In the genomic region with DNA sequence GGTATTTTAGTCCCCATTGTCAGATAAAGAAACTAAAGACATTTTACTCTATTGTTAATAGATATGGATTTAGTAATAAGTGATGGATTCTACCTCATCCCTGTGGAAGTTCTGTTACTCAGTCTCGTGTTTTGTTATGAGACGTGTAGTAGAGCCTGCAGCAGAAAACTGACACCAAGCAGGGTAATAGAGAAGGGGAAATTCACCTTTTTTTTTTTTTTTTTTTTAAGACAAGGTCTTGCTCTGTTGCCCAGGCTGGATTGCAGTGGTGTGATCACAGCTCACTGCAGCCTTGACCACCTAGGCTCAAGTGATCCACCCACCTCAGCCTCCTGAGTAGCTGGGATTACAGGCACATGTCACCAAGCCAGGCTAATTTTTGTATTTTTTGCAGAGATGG, we compare ENCODE assay signal across 21 cellular contexts.
A peak's percentile ranks its signal among the peaks of the same experiment; 100 is the strongest.
DNase-seq lines count a peak whose midpoint lies in the region; ATAC-seq, FAIRE-seq and TF ChIP-seq lines count a peak whose summit lies in the region.
"Had no signal": no experiment of that assay in that cellular context is flagged by ENCODE, and none has a peak within 500 bp of the region (broad histone marks: within the 10 kb centered on the region; RNA-seq: fewer than 3 reads in every experiment).

No MANE protein-coding gene starts in this region.

- TF ChIP-seq RAD21 in GM12878 (IDR thresholded peaks at IDR 0.05; ENCODE audit: insufficient read depth, low read depth, low read length) = no peak

- no peak overlapping the region for H3K23ac ChIP-seq in mesendoderm (ENCODE audit: low read length)

- H2AFZ ChIP-seq in GM12878 (ENCODE audit: control insufficient read depth, low read depth, low read length) = no peak overlapping the region

- no TSS peak for BruUV-seq in GM12878 (replicated peaks; lab: Mats Ljungman, UMichigan)

- CTCF ChIA-PET in GM12878 (lab: Yijun Ruan, JAX) = no interaction called here

- DNase-seq in GM12878 (ENCODE audit: low read depth, low spot score) (no peak), mesendoderm (no peak), T-helper 2 cell (no peak), AG08395 (ENCODE audit: low spot score) (no peak)
- DNase-seq: Caco-2; CD4-positive, CD25-positive, alpha-beta regulatory T cell; CD8-positive, alpha-beta T cell; DMS153; DMS79; EL; GDM1; GOT3; HFFc6 had no signal

- no peaks in the 10 kb centered on the region for H4K20me1 ChIP-seq in GM12878 (ENCODE audit: control insufficient read depth, insufficient read depth)
- H4K20me1 ChIP-seq: BLaER1 had no signal

- H3K4ac ChIP-seq in mesendoderm (ENCODE audit: low read depth, low read length) = peak overlapping the region; percentile 36

- H2BK5ac ChIP-seq in mesendoderm (ENCODE audit: low read length) = no peak overlapping the region

- H3K56ac ChIP-seq in mesendoderm (ENCODE audit: low read length) = no peak overlapping the region

- H3K9me3 ChIP-seq in GM12878 (replicated peaks; ENCODE audit: control insufficient read depth, insufficient read depth, low read length) = peaks cover 1% of the 10 kb centered on the region; the same call in 2 of the 3 replicates
- H3K9me3 ChIP-seq: Caco-2, HAP-1 had no signal

- SMC1A ChIA-PET in GM12878 (lab: Charles Lee; ENCODE audit: uncharacterized antibody, unreplicated experiment) = interaction anchor here (0.7 to 0.9 kb wide), 2 partner anchors 11 to 100 kb away, joined by 3 read pairs; no protein-coding TSS in a partner anchor

- no peak overlapping the region for H3K9ac ChIP-seq in GM12878 (ENCODE audit: control insufficient read depth, insufficient read depth, low read length)
- H3K9ac ChIP-seq in mesendoderm (ENCODE audit: low read length) = no peak overlapping the region
- H3K9ac ChIP-seq: BLaER1 had no signal

- no peaks in the 10 kb centered on the region for H3K79me1 ChIP-seq in mesendoderm (ENCODE audit: low read length)

- no peak overlapping the region for H3K27ac ChIP-seq in GM12878 (ENCODE audit: control insufficient read depth, insufficient read depth)
- H3K27ac ChIP-seq in mesendoderm (ENCODE audit: low read depth, low read length) = no peak overlapping the region
- H3K27ac ChIP-seq: BLaER1, C4-2B had no signal

- no peak overlapping the region for H4K5ac ChIP-seq in mesendoderm (ENCODE audit: low read length)

- no peak overlapping the region for H3K18ac ChIP-seq in mesendoderm (ENCODE audit: low read length)

- no peak overlapping the region for H3K4me3 ChIP-seq in GM12878
- no peak overlapping the region for H3K4me3 ChIP-seq in mesendoderm (ENCODE audit: low read length)
- H3K4me3 ChIP-seq: BLaER1, HAP-1 had no signal

- no peak for TF ChIP-seq POLR2A in GM12878 (IDR thresholded peaks at IDR 0.05; ENCODE audit: low read depth, low read length)

- whole genome bisulfite sequencing in GM12878 (ENCODE audit: insufficient coverage, insufficient replicate concordance, low lambda C conversion rate, missing lambda C conversion rate) = 57% methylated on average over 2 of the region's 2 CpGs
- no CpG with 5 or more reads among the region's 2 CpGs for WGBS in mesendoderm (ENCODE audit: extremely low coverage, insufficient coverage, low lambda C conversion rate)

- in situ Hi-C loops in GM12878 (cut with MboI) = no loop called here

- FAIRE-seq in GM12878 (lab: Jason Lieb, UNC) = no peak
- FAIRE-seq: GM12891, GM18507, H54 had no signal

- no peak overlapping the region for H2AK5ac ChIP-seq in mesendoderm (ENCODE audit: low read length)

- H2BK120ac ChIP-seq in mesendoderm (ENCODE audit: low read depth, low read length) = no peak overlapping the region

- RAD21 ChIA-PET in GM12878 (lab: Charles Lee; ENCODE audit: unreplicated experiment) = no interaction called here

- no peak for TF ChIP-seq EP300 in GM12878 (IDR thresholded peaks at IDR 0.05; ENCODE audit: borderline replicate concordance in 1 of 2, control insufficient read depth in 1 of 2, low read depth in 2 of 2, low read length in 2 of 2)

- no peak overlapping the region for H3K4me2 ChIP-seq in GM12878 (ENCODE audit: control insufficient read depth, insufficient read depth)
- no peak overlapping the region for H3K4me2 ChIP-seq in mesendoderm (ENCODE audit: low read length)
- H3K4me2 ChIP-seq: BLaER1 had no signal

- no peak overlapping the region for H4K8ac ChIP-seq in mesendoderm (ENCODE audit: low read depth, low read length)

- no peaks in the 10 kb centered on the region for H3K4me1 ChIP-seq in GM12878 (ENCODE audit: control insufficient read depth, insufficient read depth, low read length)
- H3K4me1 ChIP-seq in mesendoderm (ENCODE audit: control insufficient read depth, low read depth, low read length) = no peaks in the 10 kb centered on the region
- H3K4me1 ChIP-seq: BLaER1 had no signal

- peak; percentile 50 for ATAC-seq in GM19395 (IDR thresholded peaks at IDR 0.05; ENCODE audit: unreplicated experiment)
- ATAC-seq in GM12878 = peak; percentile 54
- no peak for ATAC-seq in GM21737 (IDR thresholded peaks at IDR 0.05; ENCODE audit: unreplicated experiment)
- ATAC-seq: CD8-positive, alpha-beta T cell had no signal

- H3K27me3 ChIP-seq in GM12878 (replicated peaks in 1 of 2; ENCODE audit: control insufficient read depth in 2 of 2, insufficient read depth in 2 of 2, low read length in 1 of 2) = no peaks in the 10 kb centered on the region
- no peaks in the 10 kb centered on the region for H3K27me3 ChIP-seq in mesendoderm (ENCODE audit: insufficient read depth, low read length, poor library complexity)
- H3K27me3 ChIP-seq: BLaER1 had no signal

- H2BK15ac ChIP-seq in mesendoderm (replicated peaks; ENCODE audit: low read depth) = no peak overlapping the region

- POLR2A ChIA-PET in GM12878 (lab: Charles Lee) = no interaction called here

- TF ChIP-seq CTCF in GM12878 (IDR thresholded peaks at IDR 0.05 in 2 of 3, conservative IDR thresholded peaks at IDR 0.05 in 1 of 3; ENCODE audit: control insufficient read depth in 2 of 3, extremely low read depth in 1 of 3, insufficient read depth in 1 of 3, low read depth in 3 of 3, low read length in 3 of 3) = no peak

- H3K36me3 ChIP-seq in GM12878 (ENCODE audit: control insufficient read depth in 2 of 2, insufficient read depth in 2 of 2, low read length in 1 of 2) (no peaks in the 10 kb centered on the region), mesendoderm (ENCODE audit: control insufficient read depth, insufficient read depth, low read length) (no peaks in the 10 kb centered on the region)
- H3K36me3 ChIP-seq: BLaER1, HAP-1 had no signal

- intact Hi-C loops in GM12878 (cut with micrococcal nuclease; ENCODE audit: unreplicated experiment) = no loop called here

- H3K79me2 ChIP-seq in GM12878 (ENCODE audit: control insufficient read depth, insufficient read depth, low read length) (no peaks in the 10 kb centered on the region; the same call in 1 of the 2 replicates), mesendoderm (ENCODE audit: control insufficient read depth, insufficient read depth, low read length) (no peaks in the 10 kb centered on the region)

TF ChIP-seq in GM12878, 131 proteins besides CTCF, POLR2A, EP300 and RAD21 (continues in another document):
- TF ChIP-seq, protein P1, sequence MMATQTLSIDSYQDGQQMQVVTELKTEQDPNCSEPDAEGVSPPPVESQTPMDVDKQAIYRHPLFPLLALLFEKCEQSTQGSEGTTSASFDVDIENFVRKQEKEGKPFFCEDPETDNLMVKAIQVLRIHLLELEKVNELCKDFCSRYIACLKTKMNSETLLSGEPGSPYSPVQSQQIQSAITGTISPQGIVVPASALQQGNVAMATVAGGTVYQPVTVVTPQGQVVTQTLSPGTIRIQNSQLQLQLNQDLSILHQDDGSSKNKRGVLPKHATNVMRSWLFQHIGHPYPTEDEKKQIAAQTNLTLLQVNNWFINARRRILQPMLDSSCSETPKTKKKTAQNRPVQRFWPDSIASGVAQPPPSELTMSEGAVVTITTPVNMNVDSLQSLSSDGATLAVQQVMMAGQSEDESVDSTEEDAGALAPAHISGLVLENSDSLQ (IDR thresholded peaks at IDR 0.05) = no peak
- no peak for TF ChIP-seq ZNF24 (IDR thresholded peaks at IDR 0.05)
- TF ChIP-seq FOXM1 (IDR thresholded peaks at IDR 0.05; ENCODE audit: low read depth, low read length) = no peak
- TF ChIP-seq HDAC6 (IDR thresholded peaks at IDR 0.05; ENCODE audit: unreplicated experiment) = no peak
- TF ChIP-seq STAT1 (conservative IDR thresholded peaks at IDR 0.05) = no peak
- TF ChIP-seq SREBF2 (IDR thresholded peaks at IDR 0.05; ENCODE audit: low read length) = no peak
- TF ChIP-seq, protein P2, sequence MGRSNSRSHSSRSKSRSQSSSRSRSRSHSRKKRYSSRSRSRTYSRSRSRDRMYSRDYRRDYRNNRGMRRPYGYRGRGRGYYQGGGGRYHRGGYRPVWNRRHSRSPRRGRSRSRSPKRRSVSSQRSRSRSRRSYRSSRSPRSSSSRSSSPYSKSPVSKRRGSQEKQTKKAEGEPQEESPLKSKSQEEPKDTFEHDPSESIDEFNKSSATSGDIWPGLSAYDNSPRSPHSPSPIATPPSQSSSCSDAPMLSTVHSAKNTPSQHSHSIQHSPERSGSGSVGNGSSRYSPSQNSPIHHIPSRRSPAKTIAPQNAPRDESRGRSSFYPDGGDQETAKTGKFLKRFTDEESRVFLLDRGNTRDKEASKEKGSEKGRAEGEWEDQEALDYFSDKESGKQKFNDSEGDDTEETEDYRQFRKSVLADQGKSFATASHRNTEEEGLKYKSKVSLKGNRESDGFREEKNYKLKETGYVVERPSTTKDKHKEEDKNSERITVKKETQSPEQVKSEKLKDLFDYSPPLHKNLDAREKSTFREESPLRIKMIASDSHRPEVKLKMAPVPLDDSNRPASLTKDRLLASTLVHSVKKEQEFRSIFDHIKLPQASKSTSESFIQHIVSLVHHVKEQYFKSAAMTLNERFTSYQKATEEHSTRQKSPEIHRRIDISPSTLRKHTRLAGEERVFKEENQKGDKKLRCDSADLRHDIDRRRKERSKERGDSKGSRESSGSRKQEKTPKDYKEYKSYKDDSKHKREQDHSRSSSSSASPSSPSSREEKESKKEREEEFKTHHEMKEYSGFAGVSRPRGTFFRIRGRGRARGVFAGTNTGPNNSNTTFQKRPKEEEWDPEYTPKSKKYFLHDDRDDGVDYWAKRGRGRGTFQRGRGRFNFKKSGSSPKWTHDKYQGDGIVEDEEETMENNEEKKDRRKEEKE (IDR thresholded peaks at IDR 0.05) = no peak
- no peak for TF ChIP-seq NBN (IDR thresholded peaks at IDR 0.05)
- TF ChIP-seq, protein P3, sequence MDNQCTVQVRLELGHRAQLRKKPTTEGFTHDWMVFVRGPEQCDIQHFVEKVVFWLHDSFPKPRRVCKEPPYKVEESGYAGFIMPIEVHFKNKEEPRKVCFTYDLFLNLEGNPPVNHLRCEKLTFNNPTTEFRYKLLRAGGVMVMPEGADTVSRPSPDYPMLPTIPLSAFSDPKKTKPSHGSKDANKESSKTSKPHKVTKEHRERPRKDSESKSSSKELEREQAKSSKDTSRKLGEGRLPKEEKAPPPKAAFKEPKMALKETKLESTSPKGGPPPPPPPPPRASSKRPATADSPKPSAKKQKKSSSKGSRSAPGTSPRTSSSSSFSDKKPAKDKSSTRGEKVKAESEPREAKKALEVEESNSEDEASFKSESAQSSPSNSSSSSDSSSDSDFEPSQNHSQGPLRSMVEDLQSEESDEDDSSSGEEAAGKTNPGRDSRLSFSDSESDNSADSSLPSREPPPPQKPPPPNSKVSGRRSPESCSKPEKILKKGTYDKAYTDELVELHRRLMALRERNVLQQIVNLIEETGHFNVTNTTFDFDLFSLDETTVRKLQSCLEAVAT (IDR thresholded peaks at IDR 0.05) = no peak
- TF ChIP-seq YY1 (IDR thresholded peaks at IDR 0.05; ENCODE audit: low read depth, low read length) = no peak
- TF ChIP-seq NR2C1 (IDR thresholded peaks at IDR 0.05) = no peak
